ENCODE assay signal across 8 cellular contexts in the genomic region with DNA sequence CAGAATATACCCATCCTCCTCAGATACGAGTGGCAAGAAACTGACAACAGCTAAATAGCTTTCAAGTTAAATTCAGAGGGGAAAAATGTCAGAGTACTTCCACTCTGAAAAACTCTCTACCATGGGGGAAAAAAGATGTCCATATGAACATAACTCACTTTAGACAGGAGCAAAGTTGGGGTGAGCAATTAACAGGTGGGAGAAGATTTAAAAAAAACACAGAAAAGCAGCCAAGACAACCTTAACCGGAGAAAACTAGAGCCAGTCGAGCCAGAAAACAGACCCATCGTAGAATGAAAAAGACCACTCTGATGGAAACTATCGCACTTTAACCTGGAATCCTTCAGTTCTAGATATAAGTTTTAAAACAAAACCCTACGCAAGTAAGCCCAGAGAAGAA. TPM values are rescaled to one million over a fixed set of nuclear protein-coding genes. Genes with fewer than 3 reads are reported as not detected.
DNase-seq lines count a peak whose midpoint lies in the region; ATAC-seq, FAIRE-seq and TF ChIP-seq lines count a peak whose summit lies in the region.

No MANE protein-coding gene starts in this region.

- no peaks in the 10 kb centered on the region for H3K27me3 Mint-ChIP-seq in CD8-positive, alpha-beta memory T cell

- peaks cover 31 to 38% (median 37%) of the 10 kb centered on the region in 3 donors for H3K4me1 Mint-ChIP-seq in CD8-positive, alpha-beta memory T cell

- peaks cover 24% of the 10 kb centered on the region for H3K4me1 ChIP-seq in CD8-positive, alpha-beta memory T cell (ENCODE audit: insufficient read depth, low read length)
- H3K4me1 ChIP-seq in PC-9 (replicated peaks; ENCODE audit: insufficient read depth), result peaks cover 14% of the 10 kb centered on the region
- peaks cover 5 to 16% (median 6%) of the 10 kb centered on the region in 3 donors for H3K4me1 ChIP-seq in pancreas

- H3K36me3 Mint-ChIP-seq in CD8-positive, alpha-beta memory T cell, result peaks cover 0 to 46% (median 6%) of the 10 kb centered on the region in 3 donors

- H2AFZ ChIP-seq in PC-9, result peak overlapping the region; percentile 98

- H3K27ac ChIP-seq in CD8-positive, alpha-beta memory T cell (ENCODE audit: low read depth, low read length), result peak overlapping the region; percentile 84
- peak overlapping the region; percentile 27 for H3K27ac ChIP-seq in PC-9
- peak overlapping the region; percentile 71 for H3K27ac ChIP-seq in epithelial cell of prostate
- peak overlapping the region; percentile 57 to 81 (median 81) for H3K27ac ChIP-seq in pancreas

- peaks cover 48% of the 10 kb centered on the region for H3K79me2 ChIP-seq in PC-9 (ENCODE audit: low read depth)

- POLR2A ChIA-PET in CD8-positive, alpha-beta memory T cell (lab: Charles Lee), result interaction anchor here (0.6 to 1.9 kb wide), 3 partner anchors 45 to 1148 kb away, joined by 3 to 5 read pairs (median 3); a partner anchor contains a TSS
- POLR2A ChIA-PET in PC-9 (lab: Charles Lee; ENCODE audit: unreplicated experiment), result no interaction called here

- no peaks in the 10 kb centered on the region; the same call in 1 of the 2 replicates for H4K20me1 ChIP-seq in PC-9 (ENCODE audit: insufficient read depth)

- intact Hi-C loops in PC-9 (cut with micrococcal nuclease; ENCODE audit: unreplicated experiment), result no loop called here
- intact Hi-C loops in pancreas (cut with DNase I), result no loop called here

- H3K36me3 ChIP-seq in CD8-positive, alpha-beta memory T cell (ENCODE audit: insufficient read depth, low read length), result peaks cover 18% of the 10 kb centered on the region
- H3K36me3 ChIP-seq in PC-9 (ENCODE audit: low read depth), result peaks cover 29% of the 10 kb centered on the region
- peaks cover 0 to 6% (median 0%) of the 10 kb centered on the region in 3 donors for H3K36me3 ChIP-seq in pancreas

- peak overlapping the region; percentile 91 to 99 (median 94) for H3K27ac Mint-ChIP-seq in CD8-positive, alpha-beta memory T cell

- no peaks in the 10 kb centered on the region for H3K27me3 ChIP-seq in CD8-positive, alpha-beta memory T cell (ENCODE audit: insufficient read depth, low read length, poor library complexity, severe bottlenecking)
- H3K27me3 ChIP-seq in PC-9 (ENCODE audit: insufficient read depth, low read depth) (no peaks in the 10 kb centered on the region), pancreas (no peaks in the 10 kb centered on the region)

- ATAC-seq in pancreas (no peak), GM18498 (IDR thresholded peaks at IDR 0.05; ENCODE audit: unreplicated experiment) (no peak), GM21576 (IDR thresholded peaks at IDR 0.05; ENCODE audit: unreplicated experiment) (no peak), GM18858 (IDR thresholded peaks at IDR 0.05; ENCODE audit: unreplicated experiment) (no peak)

- no peak for TF ChIP-seq CTCF in PC-9 (conservative IDR thresholded peaks at IDR 0.05)
- no peak for TF ChIP-seq CTCF in pancreas (IDR thresholded peaks at IDR 0.05)

- BruUV-seq in PC-9 (replicated peaks; lab: Mats Ljungman, UMichigan), result no TSS peak

- H3K4me3 Mint-ChIP-seq in CD8-positive, alpha-beta memory T cell, result peak overlapping the region; percentile 84 to 97 (median 88)

- H3K9me3 Mint-ChIP-seq in CD8-positive, alpha-beta memory T cell, result no peaks in the 10 kb centered on the region

- DNase-seq in CD8-positive, alpha-beta memory T cell, result no peak
- no peak for DNase-seq in PC-9
- no peak for DNase-seq in epithelial cell of prostate (ENCODE audit: low read depth, low spot score)
- DNase-seq in pancreas, result no peak
- no peak for DNase-seq in SKM-1 (lab: John Stamatoyannopoulos, UW; ENCODE audit: unreplicated experiment)

- 1 to 2% methylated on average over 6 of the region's 6 CpGs for WGBS in pancreas, 2 donors

- no peak for FAIRE-seq in pancreas (lab: Jason Lieb, UNC)

- H3K9me3 ChIP-seq in CD8-positive, alpha-beta memory T cell (ENCODE audit: low read length), result no peaks in the 10 kb centered on the region
- no peaks in the 10 kb centered on the region for H3K9me3 ChIP-seq in PC-9 (ENCODE audit: insufficient read depth, low read depth)
- no peaks in the 10 kb centered on the region for H3K9me3 ChIP-seq in pancreas

- no peaks in the 10 kb centered on the region for H3K9me2 ChIP-seq in PC-9 (ENCODE audit: insufficient read depth)

- peaks cover 8% of the 10 kb centered on the region for H3F3A ChIP-seq in PC-9 (ENCODE audit: insufficient read depth, low read depth)

- CTCF ChIA-PET in CD8-positive, alpha-beta memory T cell (lab: Charles Lee), result interaction anchor here (0.8 to 1.6 kb wide), 4 partner anchors 15 to 267 kb away, joined by 3 to 4 read pairs (median 3); no protein-coding TSS in a partner anchor
- CTCF ChIA-PET in PC-9 (lab: Charles Lee), result interaction anchor here (0.7 kb wide), 1 partner anchor 17 kb away, joined by 5 read pairs; no protein-coding TSS in a partner anchor

- peak overlapping the region; percentile 57 for H3K4me3 ChIP-seq in CD8-positive, alpha-beta memory T cell (ENCODE audit: low read length)
- H3K4me3 ChIP-seq in PC-9 (peak overlapping the region; percentile 79), pancreas (peak overlapping the region; percentile 35 to 67 (median 63))

- H3K4me2 ChIP-seq in PC-9, result peak overlapping the region; percentile 99

RNA-seq across cellular contexts. Expression of a gene that starts 0.8 kb away (rescaled TPM):
- total RNA-seq in CD8-positive, alpha-beta memory T cell, result 10 to 100 TPM; 55.4 to 60.6 TPM
- polyA plus RNA-seq in CD8-positive, alpha-beta memory T cell, result 29.5 TPM
- total RNA-seq in PC-9 (2021), result 20.1 and 27.9 TPM in 2 replicates
- total RNA-seq in pancreas, result 10 to 100 TPM; 14.9 to 21.5 (median 16.1) TPM
- 10 to 100 TPM; 10.8 to 11.3 TPM for polyA plus RNA-seq in pancreas

RNA-seq across cellular contexts. Expression of a gene that starts 33.4 kb away (rescaled TPM):
- 1 to 10 TPM in 1 of 2 experiments, under 1 TPM in 1; 0.80 to 1.4 TPM for total RNA-seq in CD8-positive, alpha-beta memory T cell
- not detected for polyA plus RNA-seq in CD8-positive, alpha-beta memory T cell
- total RNA-seq in PC-9 (2021) (0.59 TPM in 1 of 2 replicates, not detected in the other), pancreas (10 to 100 TPM; 13.7 to 94.7 (median 45.4) TPM)
- 10 to 100 TPM in 1 of 2 donors, 1 to 10 TPM in 1; 5.2 to 45.5 TPM for polyA plus RNA-seq in pancreas

RNA-seq across cellular contexts. Expression of a gene that starts 39.4 kb away (rescaled TPM):
- 100 to 1,000 TPM; 152 to 153 TPM for total RNA-seq in CD8-positive, alpha-beta memory T cell
- polyA plus RNA-seq in CD8-positive, alpha-beta memory T cell, result 115 TPM
- total RNA-seq in PC-9 (2021), result 29.3 and 29.8 TPM in 2 replicates
- total RNA-seq in pancreas, result 10 to 100 TPM; 18.1 to 38.1 (median 25.0) TPM
- polyA plus RNA-seq in pancreas, result 10 to 100 TPM; 16.0 to 24.8 TPM

RNA-seq across cellular contexts. Expression of a gene that starts 45.4 kb away (rescaled TPM):
- 10 to 100 TPM; 73.8 to 80.1 TPM for total RNA-seq in CD8-positive, alpha-beta memory T cell
- polyA plus RNA-seq in CD8-positive, alpha-beta memory T cell, result 23.7 TPM
- 23.6 and 29.5 TPM in 2 replicates for total RNA-seq in PC-9 (2021)
- 1 to 10 TPM; 4.7 to 9.4 (median 7.1) TPM for total RNA-seq in pancreas
- 1 to 10 TPM; 6.7 to 8.0 TPM for polyA plus RNA-seq in pancreas

RNA-seq across cellular contexts. Expression of a gene that starts 45.6 kb away (rescaled TPM):
- 10 to 100 TPM; 38.1 to 40.0 TPM for total RNA-seq in CD8-positive, alpha-beta memory T cell
- polyA plus RNA-seq in CD8-positive, alpha-beta memory T cell, result 42.3 TPM
- total RNA-seq in PC-9 (2021) (39.9 and 41.9 TPM in 2 replicates), pancreas (10 to 100 TPM; 16.2 to 29.0 (median 23.0) TPM)
- 10 to 100 TPM; 18.8 to 21.0 TPM for polyA plus RNA-seq in pancreas

Comparison
In these comparisons a context has a peak if more than half of its experiments do, and no peak if none do; other contexts are left out.
1. H3K27ac ChIP-seq: peak in every context shown above with its lines; median percentile 84 in CD8-positive, alpha-beta memory T cell; 81 in pancreas; 71 in epithelial cell of prostate; 27 in PC-9.